9 cellular contexts compared by ENCODE assay signal in genomic region chr9:114371986-114372917, GRCh38. TPM values are rescaled to one million over a fixed set of nuclear protein-coding genes. Genes with fewer than 3 reads are reported as not detected.
A peak's percentile ranks its signal among the peaks of the same experiment; 100 is the strongest.
DNase-seq lines count a peak whose midpoint lies in the region; TF ChIP-seq lines count a peak whose summit lies in the region.
"Had no signal": no experiment of that assay in that cellular context is flagged by ENCODE, and none has a peak within 500 bp of the region (broad histone marks: within the 10 kb centered on the region; RNA-seq: fewer than 3 reads in every experiment).

No MANE protein-coding gene starts in this region.

- peak overlapping the region; percentile 0 for H3K27ac ChIP-seq in urinary bladder (ENCODE audit: low read depth)
- H3K27ac ChIP-seq: A549 had no signal

- H3K36me3 Mint-ChIP-seq in immature natural killer cell (peaks cover 22 to 54% (median 36%) of the 10 kb centered on the region in 3 donors), progenitor cell of endocrine pancreas (ENCODE audit: insufficient read depth) (peaks cover 2% of the 10 kb centered on the region)

- no peak overlapping the region for H3K4me3 ChIP-seq in urinary bladder (ENCODE audit: low read depth, low read length)
- H3K4me3 ChIP-seq: A549 had no signal

- H3K9me3 Mint-ChIP-seq in immature natural killer cell (peaks cover 0 to 4% (median 0%) of the 10 kb centered on the region in 6 donors), progenitor cell of endocrine pancreas (ENCODE audit: low read depth) (no peaks in the 10 kb centered on the region)

- WGBS in urinary bladder, result 51% methylated on average over 14 of the region's 14 CpGs

- H3K4me1 ChIP-seq in urinary bladder (ENCODE audit: insufficient read depth), result no peaks in the 10 kb centered on the region
- H3K4me1 ChIP-seq: A549 had no signal

- H3K4me3 Mint-ChIP-seq in immature natural killer cell, result peak overlapping the region; percentile 71 to 85 (median 81)
- no peak overlapping the region for H3K4me3 Mint-ChIP-seq in progenitor cell of endocrine pancreas (ENCODE audit: low read depth)

- peaks cover 5% of the 10 kb centered on the region for H3K36me3 ChIP-seq in urinary bladder (ENCODE audit: insufficient read depth)

- peaks cover 52 to 83% (median 76%) of the 10 kb centered on the region in 3 donors for H3K27me3 Mint-ChIP-seq in immature natural killer cell (ENCODE audit: low read depth in 3 of 3)
- no peaks in the 10 kb centered on the region for H3K27me3 Mint-ChIP-seq in progenitor cell of endocrine pancreas

- H3K27ac Mint-ChIP-seq in immature natural killer cell (peak overlapping the region; percentile 90 to 97 (median 94)), progenitor cell of endocrine pancreas (no peak overlapping the region)

- peak; percentile 57 for DNase-seq in NK-92 treated with Interleukin-12 subunit alpha and Interleukin-12 subunit beta, amount 100 ng/mL, for 24 hours (lab: John Stamatoyannopoulos, UW)
- no peak for DNase-seq in NK-92 (lab: John Stamatoyannopoulos, UW; ENCODE audit: unreplicated experiment)
- peak; percentile 85 for DNase-seq in M059J (ENCODE audit: low read depth)
- DNase-seq in activated gamma-delta T cell treated with Interleukin-2 at 50 U/mL for 16 hours, result peak; percentile 58
- DNase-seq in immature natural killer cell, result peak; percentile 73 to 80 (median 80)
- DNase-seq in middle frontal gyrus (ENCODE audit: extremely low spot score, low spot score), result no peak
- DNase-seq in progenitor cell of endocrine pancreas (ENCODE audit: low spot score, unreplicated experiment), result no peak

- TF ChIP-seq CTCF in progenitor cell of endocrine pancreas (IDR thresholded peaks at IDR 0.05; ENCODE audit: unreplicated experiment), result no peak

- H3K4me1 Mint-ChIP-seq in immature natural killer cell, result peaks cover 93% of the 10 kb centered on the region in 2 donors
- H3K4me1 Mint-ChIP-seq in progenitor cell of endocrine pancreas (ENCODE audit: low read depth), result no peaks in the 10 kb centered on the region

RNA-seq across cellular contexts. Expression of gene AKNA, which starts 15.5 kb away (rescaled TPM):
- 1.6 and 3.2 TPM in 2 replicates for total RNA-seq in M059J (2014; rRNA removed; shearing (Covaris generic))
- polyA plus RNA-seq in immature natural killer cell (10 to 100 TPM in 2 of 3 donors, 1 to 10 TPM in 1; 4.0 to 56.3 (median 13.8) TPM), urinary bladder (25.5 TPM)
- total RNA-seq in urinary bladder (21.2 TPM), progenitor cell of endocrine pancreas (19.3 and 24.6 TPM in 2 replicates)

RNA-seq across cellular contexts. Expression of gene ORM2, which starts 42.6 kb away (rescaled TPM):
- not detected in 2 replicates for total RNA-seq in M059J (2014; rRNA removed; shearing (Covaris generic))
- polyA plus RNA-seq in immature natural killer cell (not detected), urinary bladder (3.2 TPM)
- total RNA-seq in urinary bladder (not detected), progenitor cell of endocrine pancreas (3.2 and 5.4 TPM in 2 replicates)

RNA-seq across cellular contexts. Expression of gene ORM1, which starts 49.4 kb away (rescaled TPM):
- total RNA-seq in M059J (2014; rRNA removed; shearing (Covaris generic)), result 0.57 TPM in 1 of 2 replicates, not detected in the other
- polyA plus RNA-seq in immature natural killer cell, result not detected
- 0.53 TPM for total RNA-seq in urinary bladder
- 19.2 TPM for polyA plus RNA-seq in urinary bladder
- 9.3 and 10.8 TPM in 2 replicates for total RNA-seq in progenitor cell of endocrine pancreas

Comparison
In these comparisons a context has a peak if more than half of its experiments do, and no peak if none do; other contexts are left out.
1. DNase-seq: peak in NK-92 treated with Interleukin-12 subunit alpha and Interleukin-12 subunit beta, amount 100 ng/mL, for 24 hours (single experiment), M059J (single experiment), activated gamma-delta T cell treated with Interleukin-2 at 50 U/mL for 16 hours (single experiment) and immature natural killer cell (3 of 3); none in NK-92 (single experiment), middle frontal gyrus (single experiment) and progenitor cell of endocrine pancreas (single experiment).